ENCODE assay signal across 9 cellular contexts in the genomic region with DNA sequence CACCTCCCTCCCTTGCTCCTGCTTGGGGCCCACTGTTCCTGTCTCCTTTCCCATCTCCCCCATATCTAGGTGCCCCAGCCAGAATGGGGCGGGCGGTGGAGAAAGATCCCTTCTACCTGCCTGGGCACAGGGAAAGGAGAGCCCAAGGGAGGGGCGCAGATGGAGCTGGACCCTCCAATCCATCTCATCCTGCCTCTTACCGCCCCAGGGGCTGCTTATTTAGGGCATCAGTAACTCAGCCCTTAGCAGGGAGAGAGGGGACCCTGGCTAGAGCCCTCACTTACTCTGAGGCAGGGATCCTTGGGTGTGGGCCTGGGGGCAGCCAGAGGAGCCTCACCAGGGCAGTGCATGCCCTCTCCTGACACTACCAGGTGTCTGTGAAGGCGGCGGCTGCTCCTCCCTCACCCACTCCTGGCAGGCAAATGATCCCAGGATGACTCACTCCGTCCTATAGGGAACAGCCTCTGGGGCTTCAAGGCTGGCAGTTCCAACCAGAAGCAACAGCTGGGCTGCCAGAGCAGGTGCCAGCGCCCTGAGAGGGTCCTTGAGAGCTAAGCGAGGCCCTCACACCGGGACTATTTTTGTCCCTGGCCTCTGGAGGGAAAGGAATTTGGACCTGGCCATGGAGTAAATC. TPM values are rescaled to one million over a fixed set of nuclear protein-coding genes. Genes with fewer than 3 reads are reported as not detected.
DNase-seq lines count a peak whose midpoint lies in the region; ATAC-seq and TF ChIP-seq lines count a peak whose summit lies in the region.
"Had no signal": no experiment of that assay in that cellular context is flagged by ENCODE, and none has a peak within 500 bp of the region (broad histone marks: within the 10 kb centered on the region; RNA-seq: fewer than 3 reads in every experiment).

No MANE protein-coding gene starts in this region.

- H3K4me1 ChIP-seq in left ventricle myocardium inferior (peaks cover 67% of the 10 kb centered on the region), upper lobe of left lung (peaks cover 38 to 63% (median 46%) of the 10 kb centered on the region in 4 donors)

- H3K27ac ChIP-seq in left ventricle myocardium inferior (replicated peaks) (peak overlapping the region; percentile 81), upper lobe of left lung (peak overlapping the region; percentile 21 to 61 (median 38))

- H3K27me3 ChIP-seq in left ventricle myocardium inferior (ENCODE audit: low read depth) (no peaks in the 10 kb centered on the region), upper lobe of left lung (peaks cover 0 to 14% (median 3%) of the 10 kb centered on the region in 4 donors)

- no peak overlapping the region for H3K4me3 ChIP-seq in left ventricle myocardium inferior
- no peak overlapping the region for H3K4me3 ChIP-seq in upper lobe of left lung

- TF ChIP-seq EP300 in upper lobe of left lung (IDR thresholded peaks at IDR 0.05): no peak

- H3K9me3 ChIP-seq in left ventricle myocardium inferior (replicated peaks): no peaks in the 10 kb centered on the region
- H3K9me3 ChIP-seq in upper lobe of left lung: no peaks in the 10 kb centered on the region

- 57 to 93% methylated on average over 6 to 10 of the region's 10 CpGs for WGBS in upper lobe of left lung, 2 donors

- H3K36me3 ChIP-seq in left ventricle myocardium inferior (no peaks in the 10 kb centered on the region), upper lobe of left lung (peaks cover 0 to 5% (median 0%) of the 10 kb centered on the region in 4 donors)

- DNase-seq in NCI-H748 (lab: John Stamatoyannopoulos, UW; ENCODE audit: unreplicated experiment): peak; percentile 8
- no peak for DNase-seq in NCI-H748 treated with DMSO at 0.1 percent for 48 hours (lab: John Stamatoyannopoulos, UW)
- DNase-seq in SHP77 treated with DMSO at 0.1 percent for 48 hours (lab: John Stamatoyannopoulos, UW): peak; percentile 79
- peak; percentile 82 for DNase-seq in left ventricle myocardium inferior
- peak in 1 of 2 donors; percentile 84 for DNase-seq in upper lobe of left lung
- DNase-seq in activated CD4-positive, alpha-beta T cell treated with anti-CD3 and anti-CD28 coated beads for 48 hours: no peak
- DNase-seq in activated CD4-positive, alpha-beta T cell treated with anti-CD3 and anti-CD28 coated beads for 4 hours: no peak
- no peak for DNase-seq in dedifferentiated amniotic fluid mesenchymal stem cell (ENCODE audit: extremely low spot score)

- ATAC-seq in upper lobe of left lung (ENCODE audit: low FRiP score in 2 of 2): peak in 1 of 2 donors; percentile 82

- peak in 1 of 4 donors; percentile 16 for TF ChIP-seq POLR2A in upper lobe of left lung (IDR thresholded peaks at IDR 0.05)

- TF ChIP-seq CTCF in left ventricle myocardium inferior (IDR thresholded peaks at IDR 0.05; ENCODE audit: borderline replicate concordance) (no peak), upper lobe of left lung (IDR thresholded peaks at IDR 0.05) (no peak)

- intact Hi-C loops in left ventricle myocardium inferior (cut with micrococcal nuclease): no loop called here

RNA-seq across cellular contexts. Expression of a gene that starts 16.3 kb away (rescaled TPM):
- 82.8 TPM for total RNA-seq in left ventricle myocardium inferior
- total RNA-seq in upper lobe of left lung: 10 to 100 TPM; 32.9 to 87.2 (median 61.7) TPM

RNA-seq across cellular contexts. Expression of a gene that starts 49.0 kb away (rescaled TPM):
- total RNA-seq in left ventricle myocardium inferior (not detected), upper lobe of left lung (10 to 100 TPM in 1 of 6 donors, 1 to 10 TPM in 1, not detected in 4; 5.1 to 11.3 TPM)
- total RNA-seq: activated CD8-positive, alpha-beta memory T cell treated with anti-CD3 and anti-CD28 coated beads for 36 hours had no signal

Comparison
In these comparisons a context has a peak if more than half of its experiments do, and no peak if none do; other contexts are left out.
1. DNase-seq: peak in NCI-H748 (single experiment), SHP77 treated with DMSO at 0.1 percent for 48 hours (single experiment) and left ventricle myocardium inferior (single experiment); none in NCI-H748 treated with DMSO at 0.1 percent for 48 hours (single experiment), activated CD4-positive, alpha-beta T cell treated with anti-CD3 and anti-CD28 coated beads for 48 hours (single experiment), activated CD4-positive, alpha-beta T cell treated with anti-CD3 and anti-CD28 coated beads for 4 hours (0 of 2) and dedifferentiated amniotic fluid mesenchymal stem cell (single experiment).